28 cellular contexts compared by ENCODE assay signal in the genomic region with DNA sequence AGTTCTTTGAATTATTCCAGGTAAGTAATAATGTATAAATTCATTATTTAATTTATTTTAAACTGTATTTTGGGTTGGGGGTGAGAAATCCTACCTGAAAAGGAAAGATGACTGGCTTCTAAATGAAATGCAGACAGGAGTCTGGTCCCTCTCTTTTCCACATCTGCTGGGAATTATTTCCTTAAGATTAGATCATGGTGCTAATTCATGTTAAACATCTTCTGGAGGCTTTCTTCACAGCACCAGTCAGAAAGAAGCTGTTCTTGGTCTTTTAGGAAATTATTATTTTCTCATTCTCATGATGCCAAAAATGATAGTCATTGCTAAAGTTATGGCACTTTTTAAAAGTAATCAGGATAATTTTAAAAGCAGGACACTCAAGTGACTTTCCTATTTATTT.
"Had no signal": no experiment of that assay in that cellular context is flagged by ENCODE, and none has a peak within 500 bp of the region (broad histone marks: within the 10 kb centered on the region; RNA-seq: fewer than 3 reads in every experiment).

No MANE protein-coding gene starts in this region.

- DNase-seq: natural killer cell; occipital lobe; ovary; posterior cingulate gyrus; psoas muscle; right cardiac atrium; right lobe of liver; sigmoid colon; small intestine; stimulated activated CD4-positive, alpha-beta T cell treated with anti-CD3 and anti-CD28 coated beads, Interleukin-15, amount 100 ng/mL, for 24 hours; stimulated activated CD4-positive, alpha-beta T cell treated with anti-CD3 and anti-CD28 coated beads, Interleukin-2, amount 100 ng/mL, for 24 hours; stimulated activated CD4-positive, alpha-beta T cell treated with anti-CD3 and anti-CD28 coated beads, Interleukin-2, amount 100 ng/mL, for 48 hours; stimulated activated CD4-positive, alpha-beta T cell treated with anti-CD3 and anti-CD28 coated beads, Interleukin-4, amount 100 ng/mL, for 24 hours; stimulated activated naive B cell treated with anti-CD40 and anti-IgM and Interleukin-4, amounts not matched to agents 10 μg/mL and 1 μg/mL and 100 μg/mL, for 72 hours; stimulated activated naive CD4-positive, alpha-beta T cell treated with Interleukin-2 at 50 U/mL for 16 hours; stomach; thyroid gland; upper lobe of right lung; uterus had no signal

- ATAC-seq: natural killer cell; psoas muscle; right cardiac atrium; right lobe of liver; stimulated activated effector memory CD8-positive, alpha-beta T cell treated with anti-CD3 and anti-CD28 coated beads, Interleukin-12 subunit alpha, Interleukin-12 subunit beta, amount 100 ng/mL, for 72 hours; stimulated activated naive B cell treated with anti-CD40 and anti-IgM and Interleukin-4, amounts not matched to agents 10 μg/mL and 1 μg/mL and 100 μg/mL, for 72 hours; upper lobe of right lung had no signal

- H3K27me3 ChIP-seq: neural progenitor cell, ovary, right lobe of liver, sigmoid colon, stomach, thyroid gland, tibial nerve, upper lobe of right lung, uterus had no signal

- H3K9me3 Mint-ChIP-seq: natural killer cell; nephron; neural progenitor cell; stimulated activated effector memory CD8-positive, alpha-beta T cell treated with anti-CD3 and anti-CD28 coated beads, Interleukin-12 subunit alpha, Interleukin-12 subunit beta, amount 100 ng/mL, for 72 hours; stimulated activated naive B cell treated with anti-CD40 and anti-IgM and Interleukin-4, amounts not matched to agents 10 μg/mL and 1 μg/mL and 100 μg/mL, for 72 hours; stimulated activated naive CD8-positive, alpha-beta T cell treated with anti-CD3 and anti-CD28 coated beads, Interleukin-15, Interleukin-2, amounts not matched to agents 100 ng/mL and 50 ng/mL, for 24 hours; type B pancreatic cell had no signal

- H3K27ac Mint-ChIP-seq: natural killer cell; nephron; neural progenitor cell; progenitor cell of endocrine pancreas; stimulated activated effector memory CD8-positive, alpha-beta T cell treated with anti-CD3 and anti-CD28 coated beads, Interleukin-12 subunit alpha, Interleukin-12 subunit beta, amount 100 ng/mL, for 72 hours; stimulated activated naive B cell treated with anti-CD40 and anti-IgM and Interleukin-4, amounts not matched to agents 10 μg/mL and 1 μg/mL and 100 μg/mL, for 72 hours; stimulated activated naive CD8-positive, alpha-beta T cell treated with anti-CD3 and anti-CD28 coated beads, Interleukin-15, Interleukin-2, amounts not matched to agents 100 ng/mL and 50 ng/mL, for 24 hours; type B pancreatic cell had no signal

- H3K36me3 Mint-ChIP-seq: natural killer cell; neural progenitor cell; stimulated activated effector memory CD8-positive, alpha-beta T cell treated with anti-CD3 and anti-CD28 coated beads, Interleukin-12 subunit alpha, Interleukin-12 subunit beta, amount 100 ng/mL, for 72 hours had no signal

- H3K4me3 Mint-ChIP-seq: natural killer cell; nephron; neural progenitor cell; stimulated activated effector memory CD8-positive, alpha-beta T cell treated with anti-CD3 and anti-CD28 coated beads, Interleukin-12 subunit alpha, Interleukin-12 subunit beta, amount 100 ng/mL, for 72 hours; stimulated activated naive B cell treated with anti-CD40 and anti-IgM and Interleukin-4, amounts not matched to agents 10 μg/mL and 1 μg/mL and 100 μg/mL, for 72 hours; stimulated activated naive CD8-positive, alpha-beta T cell treated with anti-CD3 and anti-CD28 coated beads, Interleukin-15, Interleukin-2, amounts not matched to agents 100 ng/mL and 50 ng/mL, for 24 hours; type B pancreatic cell had no signal

- H3K4me3 ChIP-seq: neural progenitor cell, ovary, psoas muscle, right lobe of liver, sigmoid colon, stomach, thoracic aorta, thyroid gland, tibial nerve, upper lobe of right lung, uterus had no signal

- H3K27ac ChIP-seq: neural progenitor cell, ovary, parathyroid adenoma, psoas muscle, right lobe of liver, sigmoid colon, stomach, thoracic aorta, thyroid gland, tibial nerve, upper lobe of right lung, uterus had no signal

- H3K4me1 ChIP-seq: psoas muscle, right lobe of liver, stomach, thyroid gland, tibial nerve, upper lobe of right lung, uterus had no signal

- H3K9ac ChIP-seq: neural progenitor cell, parathyroid adenoma had no signal

- H2AFZ ChIP-seq: neural progenitor cell, parathyroid adenoma had no signal

- H3K79me2 ChIP-seq: parathyroid adenoma had no signal

- H3K9me3 ChIP-seq: ovary, psoas muscle, right lobe of liver, sigmoid colon, stomach, thoracic aorta, thyroid gland, tibial nerve, upper lobe of right lung, uterus had no signal

- H3K36me3 ChIP-seq: neural progenitor cell, ovary, right lobe of liver, sigmoid colon, stomach, thoracic aorta, thyroid gland, tibial nerve, upper lobe of right lung, uterus had no signal

- H3K4me2 ChIP-seq: neural progenitor cell had no signal

- H3K27me3 Mint-ChIP-seq: progenitor cell of endocrine pancreas; stimulated activated naive B cell treated with anti-CD40 and anti-IgM and Interleukin-4, amounts not matched to agents 10 μg/mL and 1 μg/mL and 100 μg/mL, for 72 hours; stimulated activated naive CD8-positive, alpha-beta T cell treated with anti-CD3 and anti-CD28 coated beads, Interleukin-15, Interleukin-2, amounts not matched to agents 100 ng/mL and 50 ng/mL, for 24 hours; type B pancreatic cell had no signal
